8 cellular contexts compared by ENCODE assay signal in genomic region chr11:65503606-65503922, GRCh38. TPM values are rescaled to one million over a fixed set of nuclear protein-coding genes. Genes with fewer than 3 reads are reported as not detected.
A peak's percentile ranks its signal among the peaks of the same experiment; 100 is the strongest.
DNase-seq lines count a peak whose midpoint lies in the region; ATAC-seq and TF ChIP-seq lines count a peak whose summit lies in the region.

No MANE protein-coding gene starts in this region.

- H3K27ac ChIP-seq in AG04450 (ENCODE audit: low read depth, low read length): no peak overlapping the region
- peak overlapping the region; percentile 100 for H3K27ac ChIP-seq in muscle layer of duodenum (ENCODE audit: low read length)

- ATAC-seq in GM21737 (IDR thresholded peaks at IDR 0.05; ENCODE audit: unreplicated experiment): no peak

- H3K27me3 Mint-ChIP-seq in IgD-negative memory B cell (no peaks in the 10 kb centered on the region), osteocyte (ENCODE audit: unreplicated experiment) (no peaks in the 10 kb centered on the region)

- H3K4me3 ChIP-seq in AG04450 (ENCODE audit: low read depth, low read length) (peak overlapping the region; percentile 97), choroid plexus epithelial cell (ENCODE audit: low read depth, low read length) (peak overlapping the region; percentile 80), muscle layer of duodenum (ENCODE audit: low read depth in 1 of 2, low read length in 2 of 2) (peak overlapping the region; percentile 91 to 96)

- TF ChIP-seq CTCF in AG04450 (IDR thresholded peaks at IDR 0.05; ENCODE audit: low read depth, low read length): no peak
- TF ChIP-seq CTCF in choroid plexus epithelial cell (conservative IDR thresholded peaks at IDR 0.05; ENCODE audit: low read depth, low read length): no peak
- TF ChIP-seq CTCF in osteocyte (IDR thresholded peaks at IDR 0.05): no peak
- no peak for TF ChIP-seq CTCF in GM13977 (IDR thresholded peaks at IDR 0.05; ENCODE audit: extremely low read depth, insufficient read depth, missing control alignments)

- H3K36me3 ChIP-seq in muscle layer of duodenum (ENCODE audit: control insufficient read depth in 1 of 2, insufficient read depth in 2 of 2, low read length in 2 of 2): peaks cover 55 to 63% of the 10 kb centered on the region in 2 donors

- H3K9me3 Mint-ChIP-seq in IgD-negative memory B cell (no peaks in the 10 kb centered on the region), osteocyte (ENCODE audit: unreplicated experiment) (no peaks in the 10 kb centered on the region)

- POLR2A ChIA-PET in AG04450 (lab: Yijun Ruan, JAX): interaction anchor here (0.6 to 21.9 kb wide), 9 partner anchors 8 to 111 kb away, joined by 5 to 999 read pairs (median 242); partner anchors contain the start of genes MALAT1 and NEAT1

- H3K9me3 ChIP-seq in AG04450 (ENCODE audit: control insufficient read depth, insufficient read depth, low read length) (no peaks in the 10 kb centered on the region), muscle layer of duodenum (ENCODE audit: control insufficient read depth in 1 of 2, low read length in 2 of 2) (no peaks in the 10 kb centered on the region)

- in situ Hi-C loops in GM13977 (cut with MboI; ENCODE audit: low pct_unique_long_range_greater_than_20kb, low sequenced_read_pairs, unreplicated experiment): loop anchor here (5.0 kb wide), 1 partner anchor 71 kb away; no protein-coding TSS in a partner anchor

- H3K27ac Mint-ChIP-seq in IgD-negative memory B cell (peak overlapping the region in 2 of 3 donors; percentile 31 to 87), osteocyte (ENCODE audit: unreplicated experiment) (no peak overlapping the region)

- H3K27me3 ChIP-seq in AG04450 (ENCODE audit: control insufficient read depth, insufficient read depth, low read length): no peaks in the 10 kb centered on the region
- H3K27me3 ChIP-seq in muscle layer of duodenum (ENCODE audit: low read depth, low read length): no peaks in the 10 kb centered on the region

- peaks cover 17 to 18% of the 10 kb centered on the region in 2 donors for H3K4me1 ChIP-seq in muscle layer of duodenum (ENCODE audit: control insufficient read depth in 1 of 2, insufficient read depth in 2 of 2, low read length in 2 of 2)

- CTCF ChIA-PET in AG04450 (lab: Charles Lee): no interaction called here

- H3K4me1 Mint-ChIP-seq in IgD-negative memory B cell (peaks cover 33 to 50% (median 35%) of the 10 kb centered on the region in 3 donors), osteocyte (ENCODE audit: unreplicated experiment) (peaks cover 19% of the 10 kb centered on the region)

- DNase-seq in AG04450 (ENCODE audit: low read depth, low spot score): no peak
- DNase-seq in choroid plexus epithelial cell (ENCODE audit: low read depth): peak; percentile 54
- no peak for DNase-seq in osteocyte (ENCODE audit: extremely low spot score, unreplicated experiment)
- DNase-seq in COR-L47 (lab: John Stamatoyannopoulos, UW): no peak
- no peak for DNase-seq in GM13977 (ENCODE audit: low spot score)

- H3K36me3 Mint-ChIP-seq in IgD-negative memory B cell (peaks cover 22% of the 10 kb centered on the region), osteocyte (ENCODE audit: unreplicated experiment) (no peaks in the 10 kb centered on the region)

- no peak overlapping the region for H3K4me3 Mint-ChIP-seq in IgD-negative memory B cell
- H3K4me3 Mint-ChIP-seq in osteocyte (ENCODE audit: unreplicated experiment): no peak overlapping the region

RNA-seq across cellular contexts. Expression of gene MALAT1, which starts 4.7 kb away (rescaled TPM):
- polyA plus RNA-seq in AG04450 (2011; rRNA removed) (1,149 and 1,465 TPM in 2 replicates), IgD-negative memory B cell (3,054 TPM)
- 15,934 and 21,970 TPM in 2 replicates for polyA minus RNA-seq in AG04450 (2011; rRNA and poly(A)+ RNA removed)
- 11,843 and 16,538 TPM in 2 replicates for total RNA-seq in osteocyte

RNA-seq across cellular contexts. Expression of gene SCYL1, which starts 21.3 kb away (rescaled TPM):
- polyA plus RNA-seq in AG04450 (2011; rRNA removed) (60.9 and 90.0 TPM in 2 replicates), IgD-negative memory B cell (34.0 TPM)
- 55.8 and 101 TPM in 2 replicates for polyA minus RNA-seq in AG04450 (2011; rRNA and poly(A)+ RNA removed)
- 103 and 104 TPM in 2 replicates for total RNA-seq in osteocyte

RNA-seq across cellular contexts. Expression of gene LTBP3, which starts 54.6 kb away (rescaled TPM):
- polyA plus RNA-seq in AG04450 (2011; rRNA removed) (25.3 and 49.2 TPM in 2 replicates), IgD-negative memory B cell (37.4 TPM)
- 17.7 and 25.7 TPM in 2 replicates for polyA minus RNA-seq in AG04450 (2011; rRNA and poly(A)+ RNA removed)
- 219 and 256 TPM in 2 replicates for total RNA-seq in osteocyte
